ENCODE assay signal across 28 cellular contexts in the genomic region with DNA sequence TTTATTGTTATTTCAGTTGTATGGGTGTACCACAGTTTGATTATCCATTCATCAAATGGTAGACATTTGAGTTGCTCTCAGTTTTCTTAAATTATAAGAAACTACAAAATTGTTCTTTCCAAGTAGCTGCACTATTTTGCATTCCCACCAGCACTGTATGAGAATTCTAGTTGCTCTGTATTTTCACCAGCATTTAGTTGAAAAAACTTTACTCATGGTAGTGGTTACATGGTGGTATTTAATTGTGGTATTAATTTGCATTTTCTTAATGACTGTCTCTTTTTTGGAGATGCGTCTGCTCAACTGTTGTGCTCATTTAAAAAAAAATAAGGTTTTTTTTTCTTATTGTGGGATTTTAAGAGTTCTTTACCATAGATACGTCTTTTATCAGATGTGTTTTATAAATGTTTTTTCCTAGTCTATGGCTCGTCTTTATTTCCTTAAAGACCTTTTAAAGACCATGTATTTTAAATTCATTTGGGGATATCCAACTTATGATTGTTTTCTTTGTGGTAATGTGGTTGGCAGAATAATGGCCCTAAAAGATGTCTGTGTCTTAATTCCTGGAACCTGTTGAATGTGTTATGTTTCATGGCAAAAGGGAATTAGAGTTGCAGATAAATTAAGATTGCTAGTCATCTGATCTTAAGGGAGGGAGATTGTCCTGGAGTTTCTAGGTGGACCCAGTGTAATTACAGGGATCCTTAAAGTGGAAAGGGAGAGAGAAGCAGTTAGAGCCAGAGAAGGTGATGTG. TPM values are rescaled to one million over a fixed set of nuclear protein-coding genes. Genes with fewer than 3 reads are reported as not detected.
A peak's percentile ranks its signal among the peaks of the same experiment; 100 is the strongest.
DNase-seq lines count a peak whose midpoint lies in the region; ATAC-seq, FAIRE-seq and TF ChIP-seq lines count a peak whose summit lies in the region.
"Had no signal": no experiment of that assay in that cellular context is flagged by ENCODE, and none has a peak within 500 bp of the region (broad histone marks: within the 10 kb centered on the region; RNA-seq: fewer than 3 reads in every experiment).

No MANE protein-coding gene starts in this region.

- BruUV-seq in HepG2 (replicated peaks; lab: Mats Ljungman, UMichigan): no TSS peak

- H3K4me1 Mint-ChIP-seq in activated CD4-positive, alpha-beta T cell treated with anti-CD3 and anti-CD28 coated beads for 36 hours: peaks cover 70% of the 10 kb centered on the region
- peaks cover 34 to 52% (median 50%) of the 10 kb centered on the region in 3 donors for H3K4me1 Mint-ChIP-seq in CD8-positive, alpha-beta memory T cell
- H3K4me1 Mint-ChIP-seq in activated T-helper 1 cell treated with anti-CD3 and anti-CD28 coated beads, Interleukin-12 subunit alpha, Interleukin-12 subunit beta, Interleukin-2, Interleukin-4 antibody, amounts not matched to agents 30 ng/mL and 10 ng/mL and 1 ng/mL, durations not matched to agents 14 hours and 24 hours and 36 hours (ENCODE audit: low read depth): peaks cover 64% of the 10 kb centered on the region
- H3K4me1 Mint-ChIP-seq in naive thymus-derived CD8-positive, alpha-beta T cell: peaks cover 21 to 57% (median 49%) of the 10 kb centered on the region in 4 donors
- H3K4me1 Mint-ChIP-seq: endodermal cell had no signal

- H3K36me3 Mint-ChIP-seq in activated CD4-positive, alpha-beta T cell treated with anti-CD3 and anti-CD28 coated beads for 36 hours (ENCODE audit: low read depth): peaks cover 44% of the 10 kb centered on the region
- peaks cover 14 to 33% (median 17%) of the 10 kb centered on the region in 3 donors for H3K36me3 Mint-ChIP-seq in CD8-positive, alpha-beta memory T cell
- peaks cover 60% of the 10 kb centered on the region for H3K36me3 Mint-ChIP-seq in activated T-helper 1 cell treated with anti-CD3 and anti-CD28 coated beads, Interleukin-12 subunit alpha, Interleukin-12 subunit beta, Interleukin-2, Interleukin-4 antibody, amounts not matched to agents 30 ng/mL and 10 ng/mL and 1 ng/mL, durations not matched to agents 14 hours and 24 hours and 36 hours (ENCODE audit: low read depth)
- H3K36me3 Mint-ChIP-seq in naive thymus-derived CD8-positive, alpha-beta T cell: peaks cover 0 to 37% (median 20%) of the 10 kb centered on the region in 3 donors

- no peak for TF ChIP-seq CTCF in HepG2 (CRISPR knock-in tag; IDR thresholded peaks at IDR 0.05)

- no peak for TF ChIP-seq RAD21 in HepG2 (CRISPR knock-in tag; IDR thresholded peaks at IDR 0.05)

- WGBS in HepG2 (ENCODE audit: low lambda C conversion rate): 95% methylated on average over 3 of the region's 3 CpGs

- no peaks in the 10 kb centered on the region for H3K27me3 ChIP-seq in CD8-positive, alpha-beta memory T cell (ENCODE audit: insufficient read depth, low read length, poor library complexity, severe bottlenecking)
- H3K27me3 ChIP-seq in HepG2 (ENCODE audit: control insufficient read depth in 1 of 2, insufficient read depth in 2 of 2, low read length in 2 of 2): no peaks in the 10 kb centered on the region
- H3K27me3 ChIP-seq: foreskin keratinocyte, pancreas, upper lobe of left lung had no signal

- peaks cover 22% of the 10 kb centered on the region for H3K4me1 ChIP-seq in CD8-positive, alpha-beta memory T cell (ENCODE audit: insufficient read depth, low read length)
- peaks cover 13% of the 10 kb centered on the region for H3K4me1 ChIP-seq in HepG2 (ENCODE audit: insufficient read depth, low read length)
- H3K4me1 ChIP-seq: A549, foreskin keratinocyte, pancreas, upper lobe of left lung had no signal

- in situ Hi-C loops in HepG2 (cut with HindIII; ENCODE audit: extremely low pct_ligation_motif_present, low pct_unique_long_range_greater_than_20kb): no loop called here

- FAIRE-seq in HepG2 (lab: Jason Lieb, UNC): no peak
- FAIRE-seq: A549, K562, pancreas, RCC 7860, TTC549 had no signal

- H3K27me3 Mint-ChIP-seq in activated CD4-positive, alpha-beta T cell treated with anti-CD3 and anti-CD28 coated beads for 36 hours: no peaks in the 10 kb centered on the region
- H3K27me3 Mint-ChIP-seq in CD8-positive, alpha-beta memory T cell: no peaks in the 10 kb centered on the region
- no peaks in the 10 kb centered on the region for H3K27me3 Mint-ChIP-seq in activated T-helper 1 cell treated with anti-CD3 and anti-CD28 coated beads, Interleukin-12 subunit alpha, Interleukin-12 subunit beta, Interleukin-2, Interleukin-4 antibody, amounts not matched to agents 30 ng/mL and 10 ng/mL and 1 ng/mL, durations not matched to agents 14 hours and 24 hours and 36 hours (ENCODE audit: insufficient read depth)
- H3K27me3 Mint-ChIP-seq in naive thymus-derived CD8-positive, alpha-beta T cell: no peaks in the 10 kb centered on the region

- no peak for TF ChIP-seq EP300 in HepG2 (IDR thresholded peaks at IDR 0.05; ENCODE audit: low read depth in 2 of 2, low read length in 2 of 2)
- TF ChIP-seq EP300 in HepG2 (CRISPR knock-in tag; IDR thresholded peaks at IDR 0.05; ENCODE audit: borderline replicate concordance): no peak

- no peaks in the 10 kb centered on the region for H3K36me3 ChIP-seq in CD8-positive, alpha-beta memory T cell (ENCODE audit: insufficient read depth, low read length)
- peaks cover 6 to 16% of the 10 kb centered on the region in 2 experiments; a peak in 3 of 5 replicates for H3K36me3 ChIP-seq in HepG2 (replicated peaks in 1 of 2; ENCODE audit: control insufficient read depth in 1 of 2, insufficient read depth in 2 of 2, low read length in 2 of 2)
- H3K36me3 ChIP-seq: pancreas had no signal

- H3K4me2 ChIP-seq in HepG2 (ENCODE audit: low read depth, low read length): no peak overlapping the region
- H3K4me2 ChIP-seq: A549 had no signal

- peaks cover under 1% of the 10 kb centered on the region; the same call in 1 of the 2 replicates for H4K20me1 ChIP-seq in HepG2 (ENCODE audit: insufficient read depth, low read length)

- peak overlapping the region; percentile 94 for H3K27ac Mint-ChIP-seq in activated CD4-positive, alpha-beta T cell treated with anti-CD3 and anti-CD28 coated beads for 36 hours
- peak overlapping the region in 5 of 8 donors; percentile 43 to 90 (median 72) for H3K27ac Mint-ChIP-seq in CD8-positive, alpha-beta memory T cell
- peak overlapping the region; percentile 98 for H3K27ac Mint-ChIP-seq in activated T-helper 1 cell treated with anti-CD3 and anti-CD28 coated beads, Interleukin-12 subunit alpha, Interleukin-12 subunit beta, Interleukin-2, Interleukin-4 antibody, amounts not matched to agents 30 ng/mL and 10 ng/mL and 1 ng/mL, durations not matched to agents 14 hours and 24 hours and 36 hours
- peak overlapping the region; percentile 13 to 90 (median 66) for H3K27ac Mint-ChIP-seq in naive thymus-derived CD8-positive, alpha-beta T cell
- H3K27ac Mint-ChIP-seq: endodermal cell had no signal

- no peaks in the 10 kb centered on the region for H3K79me2 ChIP-seq in HepG2 (ENCODE audit: insufficient read depth, low read length)

- no peak overlapping the region for H3K4me3 ChIP-seq in CD8-positive, alpha-beta memory T cell (ENCODE audit: low read length)
- H3K4me3 ChIP-seq in HepG2 (replicated peaks in 1 of 3; ENCODE audit: insufficient read depth in 1 of 3, low read depth in 2 of 3, low read length in 3 of 3): no peak overlapping the region
- H3K4me3 ChIP-seq: A549, K562, mucosa of descending colon, pancreas, skin epidermis, upper lobe of left lung had no signal

- intact Hi-C loops in activated CD4-positive, alpha-beta T cell treated with anti-CD3 and anti-CD28 coated beads for 36 hours (cut with DNase I, micrococcal nuclease): no loop called here
- intact Hi-C loops in activated T-helper 1 cell treated with anti-CD3 and anti-CD28 coated beads, Interleukin-12 subunit alpha, Interleukin-12 subunit beta, Interleukin-2, Interleukin-4 antibody, amounts not matched to agents 30 ng/mL and 10 ng/mL and 1 ng/mL, durations not matched to agents 14 hours and 24 hours and 36 hours (cut with micrococcal nuclease): no loop called here
- intact Hi-C loops in HepG2 (cut with micrococcal nuclease; ENCODE audit: unreplicated experiment): no loop called here

- no peak for TF ChIP-seq POLR2A in HepG2 (IDR thresholded peaks at IDR 0.05; ENCODE audit: insufficient read depth in 1 of 2, low read depth in 2 of 2, low read length in 2 of 2)

- H3K9me3 Mint-ChIP-seq in activated CD4-positive, alpha-beta T cell treated with anti-CD3 and anti-CD28 coated beads for 36 hours (ENCODE audit: low read depth): no peaks in the 10 kb centered on the region
- no peaks in the 10 kb centered on the region for H3K9me3 Mint-ChIP-seq in CD8-positive, alpha-beta memory T cell
- no peaks in the 10 kb centered on the region for H3K9me3 Mint-ChIP-seq in activated T-helper 1 cell treated with anti-CD3 and anti-CD28 coated beads, Interleukin-12 subunit alpha, Interleukin-12 subunit beta, Interleukin-2, Interleukin-4 antibody, amounts not matched to agents 30 ng/mL and 10 ng/mL and 1 ng/mL, durations not matched to agents 14 hours and 24 hours and 36 hours
- H3K9me3 Mint-ChIP-seq in naive thymus-derived CD8-positive, alpha-beta T cell: no peaks in the 10 kb centered on the region

- POLR2A ChIA-PET in activated CD4-positive, alpha-beta T cell treated with anti-CD3 and anti-CD28 coated beads for 36 hours (lab: Charles Lee): no interaction called here
- POLR2A ChIA-PET in CD8-positive, alpha-beta memory T cell (lab: Charles Lee): no interaction called here
- POLR2A ChIA-PET in naive thymus-derived CD8-positive, alpha-beta T cell (lab: Charles Lee): no interaction called here
- POLR2A ChIA-PET in HepG2 (lab: Yijun Ruan, JAX): no interaction called here

- CTCF ChIA-PET in activated CD4-positive, alpha-beta T cell treated with anti-CD3 and anti-CD28 coated beads for 36 hours (lab: Charles Lee): interaction anchor here (0.6 kb wide), 1 partner anchor 57 kb away, joined by 3 read pairs; no protein-coding TSS in a partner anchor
- CTCF ChIA-PET in CD8-positive, alpha-beta memory T cell (lab: Charles Lee): no interaction called here
- CTCF ChIA-PET in HepG2 (lab: Yijun Ruan, JAX; ENCODE audit: low intra/inter-chr PET ratio, low total read pairs): no interaction called here

- H2AFZ ChIP-seq in HepG2 (ENCODE audit: low read length): no peak overlapping the region

- no peak overlapping the region for H3K9ac ChIP-seq in HepG2 (ENCODE audit: insufficient read depth, low read depth, low read length)

- peak overlapping the region; percentile 58 for H3K4me3 Mint-ChIP-seq in activated CD4-positive, alpha-beta T cell treated with anti-CD3 and anti-CD28 coated beads for 36 hours
- peak overlapping the region in 3 of 7 donors; percentile 4 to 37 (median 7) for H3K4me3 Mint-ChIP-seq in CD8-positive, alpha-beta memory T cell
- peak overlapping the region; percentile 58 for H3K4me3 Mint-ChIP-seq in activated T-helper 1 cell treated with anti-CD3 and anti-CD28 coated beads, Interleukin-12 subunit alpha, Interleukin-12 subunit beta, Interleukin-2, Interleukin-4 antibody, amounts not matched to agents 30 ng/mL and 10 ng/mL and 1 ng/mL, durations not matched to agents 14 hours and 24 hours and 36 hours
- peak overlapping the region in 7 of 10 donors; percentile 3 to 45 (median 26) for H3K4me3 Mint-ChIP-seq in naive thymus-derived CD8-positive, alpha-beta T cell
- H3K4me3 Mint-ChIP-seq: endodermal cell, neural crest cell had no signal

- no peak overlapping the region for H3K27ac ChIP-seq in CD8-positive, alpha-beta memory T cell (ENCODE audit: low read depth, low read length)
- H3K27ac ChIP-seq in HepG2 (ENCODE audit: extremely low read length, insufficient read depth, low read length): no peak overlapping the region
- H3K27ac ChIP-seq: A549, foreskin keratinocyte, pancreas, skin epidermis, upper lobe of left lung had no signal

- no peaks in the 10 kb centered on the region for H3K9me3 ChIP-seq in CD8-positive, alpha-beta memory T cell (ENCODE audit: low read length)
- H3K9me3 ChIP-seq in HepG2 (ENCODE audit: low read length): no peaks in the 10 kb centered on the region
- H3K9me3 ChIP-seq: mucosa of descending colon, pancreas, upper lobe of left lung had no signal

- ATAC-seq in activated CD4-positive, alpha-beta T cell treated with anti-CD3 and anti-CD28 coated beads for 36 hours: peak; percentile 60
- ATAC-seq in naive thymus-derived CD8-positive, alpha-beta T cell: no peak
- ATAC-seq in HepG2 (no peak), GM19467 (IDR thresholded peaks at IDR 0.05; ENCODE audit: unreplicated experiment) (no peak)
- ATAC-seq: A549, foreskin keratinocyte, K562, mucosa of descending colon had no signal

- DNase-seq in activated CD4-positive, alpha-beta T cell treated with anti-CD3 and anti-CD28 coated beads for 36 hours: no peak
- DNase-seq in activated CD4-positive, alpha-beta T cell treated with anti-CD3 and anti-CD28 coated beads, Interleukin-2, amount 50 U/mL, for 1 hour: no peak
- no peak for DNase-seq in CD8-positive, alpha-beta memory T cell
- no peak for DNase-seq in activated T-helper 1 cell treated with anti-CD3 and anti-CD28 coated beads, Interleukin-12 subunit alpha, Interleukin-12 subunit beta, Interleukin-2, Interleukin-4 antibody, amounts not matched to agents 30 ng/mL and 10 ng/mL and 1 ng/mL, durations not matched to agents 14 hours and 24 hours and 36 hours (ENCODE audit: low spot score)
- DNase-seq in naive thymus-derived CD8-positive, alpha-beta T cell: no peak
- DNase-seq in HepG2 (ENCODE audit: low spot score): no peak
- DNase-seq in NOMO-1 (lab: John Stamatoyannopoulos, UW; ENCODE audit: unreplicated experiment in 2 of 2): no peak
- DNase-seq: caudate nucleus, cortex of kidney, endodermal cell, foreskin keratinocyte, H7, mucosa of descending colon, NCI-H1092 treated with DMSO at 0.1 percent for 48 hours, NCI-H2227 treated with DMSO at 0.1 percent for 48 hours, pancreas, retina, SIG-M5, substantia nigra, SW 1271, upper lobe of left lung had no signal

RNA-seq across cellular contexts. Expression of gene UBE2F, which starts 37.4 kb away (rescaled TPM):
- total RNA-seq in activated CD4-positive, alpha-beta T cell treated with anti-CD3 and anti-CD28 coated beads for 36 hours: 10 to 100 TPM; 59.2 to 75.5 TPM
- total RNA-seq in CD8-positive, alpha-beta memory T cell: 10 to 100 TPM; 65.8 to 68.8 TPM
- 70.7 TPM for polyA plus RNA-seq in CD8-positive, alpha-beta memory T cell
- total RNA-seq in activated T-helper 1 cell treated with anti-CD3 and anti-CD28 coated beads, Interleukin-12 subunit alpha, Interleukin-12 subunit beta, Interleukin-2, Interleukin-4 antibody, amounts not matched to agents 30 ng/mL and 10 ng/mL and 1 ng/mL, durations not matched to agents 14 hours and 24 hours and 36 hours: 121 TPM in 2 replicates
- total RNA-seq in naive thymus-derived CD8-positive, alpha-beta T cell: 10 to 100 TPM; 33.9 to 35.2 TPM
- polyA plus RNA-seq in naive thymus-derived CD8-positive, alpha-beta T cell: 10 to 100 TPM; 41.5 to 67.3 (median 67.0) TPM
- 73.1 and 79.8 TPM in 2 replicates for total RNA-seq in HepG2 (2016; rRNA removed; fragmentation: Illumina TruSeq; extraction: Trizol)
- 177 and 237 TPM in 2 replicates for total RNA-seq in HepG2 (2016; cell fraction: cytosol; rRNA removed; fragmentation: Illumina TruSeq; extraction: Trizol; ENCODE audit: low read depth)
- total RNA-seq in HepG2 (2016; cell fraction: insoluble cytoplasmic fraction; rRNA removed; fragmentation: Illumina TruSeq; extraction: Trizol): 65.1 and 76.9 TPM in 2 replicates
- 185 and 204 TPM in 2 replicates for total RNA-seq in HepG2 (2016; cell fraction: membrane; rRNA removed; fragmentation: Illumina TruSeq; extraction: Trizol)
- 34.3 and 36.3 TPM in 2 replicates for total RNA-seq in HepG2 (2016; cell fraction: nucleus; rRNA removed; fragmentation: Illumina TruSeq; extraction: Trizol)
- polyA plus RNA-seq in HepG2 (2011; rRNA removed): 27.3 and 35.4 TPM in 2 replicates
- polyA plus RNA-seq in HepG2 (2011; cell fraction: cytosol; rRNA removed): 41.8 and 45.9 TPM in 2 replicates
- polyA plus RNA-seq in HepG2 (2011; cell fraction: nucleus; rRNA removed): 13.6 and 17.3 TPM in 2 replicates
- 40.6 and 43.1 TPM in 2 replicates for polyA plus RNA-seq in HepG2 (2012)
- 290 and 368 TPM in 2 replicates for polyA plus RNA-seq in HepG2 (2016; cell fraction: cytosol; fragmentation: Illumina TruSeq; extraction: Trizol; ENCODE audit: low read depth)
- polyA plus RNA-seq in HepG2 (2016; cell fraction: insoluble cytoplasmic fraction; fragmentation: Illumina TruSeq; extraction: Trizol; ENCODE audit: low read depth): 92.1 and 108 TPM in 2 replicates
- 202 and 262 TPM in 2 replicates for polyA plus RNA-seq in HepG2 (2016; cell fraction: membrane; fragmentation: Illumina TruSeq; extraction: Trizol; ENCODE audit: low read depth)
- polyA plus RNA-seq in HepG2 (2016; cell fraction: nucleus; fragmentation: Illumina TruSeq; extraction: Trizol; ENCODE audit: insufficient read depth, low read depth): 52.7 and 59.5 TPM in 2 replicates
- 12.1 and 13.1 TPM in 2 replicates for polyA minus RNA-seq in HepG2 (2011; rRNA and poly(A)+ RNA removed; ENCODE audit: low replicate concordance)
- polyA minus RNA-seq in HepG2 (2011; cell fraction: cytosol; rRNA and poly(A)+ RNA removed): 14.9 and 15.7 TPM in 2 replicates
- 29.1 and 31.0 TPM in 2 replicates for polyA minus RNA-seq in HepG2 (2011; cell fraction: nucleus; rRNA and poly(A)+ RNA removed)

RNA-seq across cellular contexts. Expression of gene SCLY, which starts 56.5 kb away (rescaled TPM):
- 10 to 100 TPM; 59.2 to 60.5 TPM for total RNA-seq in activated CD4-positive, alpha-beta T cell treated with anti-CD3 and anti-CD28 coated beads for 36 hours
- total RNA-seq in CD8-positive, alpha-beta memory T cell: 10 to 100 TPM; 64.8 to 70.5 TPM
- polyA plus RNA-seq in CD8-positive, alpha-beta memory T cell: 16.1 TPM
- total RNA-seq in activated T-helper 1 cell treated with anti-CD3 and anti-CD28 coated beads, Interleukin-12 subunit alpha, Interleukin-12 subunit beta, Interleukin-2, Interleukin-4 antibody, amounts not matched to agents 30 ng/mL and 10 ng/mL and 1 ng/mL, durations not matched to agents 14 hours and 24 hours and 36 hours: 109 and 119 TPM in 2 replicates
- total RNA-seq in naive thymus-derived CD8-positive, alpha-beta T cell: 10 to 100 TPM; 31.0 to 31.2 TPM
- polyA plus RNA-seq in naive thymus-derived CD8-positive, alpha-beta T cell: 10 to 100 TPM; 10.8 to 17.1 (median 10.9) TPM
- 31.6 and 38.6 TPM in 2 replicates for total RNA-seq in HepG2 (2016; rRNA removed; fragmentation: Illumina TruSeq; extraction: Trizol)
- total RNA-seq in HepG2 (2016; cell fraction: cytosol; rRNA removed; fragmentation: Illumina TruSeq; extraction: Trizol; ENCODE audit: low read depth): 12.3 and 14.5 TPM in 2 replicates
- 30.5 and 37.5 TPM in 2 replicates for total RNA-seq in HepG2 (2016; cell fraction: insoluble cytoplasmic fraction; rRNA removed; fragmentation: Illumina TruSeq; extraction: Trizol)
- 23.6 and 24.7 TPM in 2 replicates for total RNA-seq in HepG2 (2016; cell fraction: membrane; rRNA removed; fragmentation: Illumina TruSeq; extraction: Trizol)
- 29.1 and 39.0 TPM in 2 replicates for total RNA-seq in HepG2 (2016; cell fraction: nucleus; rRNA removed; fragmentation: Illumina TruSeq; extraction: Trizol)
- polyA plus RNA-seq in HepG2 (2011; rRNA removed): 27.9 and 29.8 TPM in 2 replicates
- 17.1 and 23.0 TPM in 2 replicates for polyA plus RNA-seq in HepG2 (2011; cell fraction: cytosol; rRNA removed)
- 64.3 and 65.1 TPM in 2 replicates for polyA plus RNA-seq in HepG2 (2011; cell fraction: nucleus; rRNA removed)
- 22.1 and 29.8 TPM in 2 replicates for polyA plus RNA-seq in HepG2 (2012)
- polyA plus RNA-seq in HepG2 (2016; cell fraction: cytosol; fragmentation: Illumina TruSeq; extraction: Trizol; ENCODE audit: low read depth): 13.7 and 14.3 TPM in 2 replicates
- polyA plus RNA-seq in HepG2 (2016; cell fraction: insoluble cytoplasmic fraction; fragmentation: Illumina TruSeq; extraction: Trizol; ENCODE audit: low read depth): 25.9 and 34.7 TPM in 2 replicates
- polyA plus RNA-seq in HepG2 (2016; cell fraction: membrane; fragmentation: Illumina TruSeq; extraction: Trizol; ENCODE audit: low read depth): 18.7 and 19.5 TPM in 2 replicates
- 41.1 and 45.5 TPM in 2 replicates for polyA plus RNA-seq in HepG2 (2016; cell fraction: nucleus; fragmentation: Illumina TruSeq; extraction: Trizol; ENCODE audit: insufficient read depth, low read depth)
- polyA minus RNA-seq in HepG2 (2011; rRNA and poly(A)+ RNA removed; ENCODE audit: low replicate concordance): 43.6 and 66.5 TPM in 2 replicates
- 13.8 and 14.8 TPM in 2 replicates for polyA minus RNA-seq in HepG2 (2011; cell fraction: cytosol; rRNA and poly(A)+ RNA removed)
- polyA minus RNA-seq in HepG2 (2011; cell fraction: nucleus; rRNA and poly(A)+ RNA removed): 50.2 and 65.3 TPM in 2 replicates
